14 cellular contexts compared by ENCODE assay signal in the genomic region with DNA sequence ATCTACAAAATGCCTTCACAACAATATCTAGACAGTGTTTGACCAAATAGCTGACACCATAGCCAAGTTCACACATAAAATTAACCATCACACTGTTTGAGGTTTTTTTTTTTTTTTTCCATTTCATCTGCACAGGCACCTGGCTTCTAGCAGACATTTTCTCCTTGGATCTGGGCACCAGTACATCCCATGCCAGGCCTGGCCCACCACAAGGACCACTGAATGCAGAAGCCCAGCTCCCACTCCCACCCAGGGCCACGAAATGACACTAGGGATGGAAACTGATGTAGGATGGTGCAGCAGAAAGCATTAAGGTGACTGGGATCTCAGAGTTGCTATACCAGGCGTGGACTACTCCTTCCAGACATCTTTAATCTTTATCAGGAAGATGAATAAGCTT. TPM values are rescaled to one million over a fixed set of nuclear protein-coding genes. Genes with fewer than 3 reads are reported as not detected.
A peak's percentile ranks its signal among the peaks of the same experiment; 100 is the strongest.
DNase-seq lines count a peak whose midpoint lies in the region; ATAC-seq and TF ChIP-seq lines count a peak whose summit lies in the region.
"Had no signal": no experiment of that assay in that cellular context is flagged by ENCODE, and none has a peak within 500 bp of the region (broad histone marks: within the 10 kb centered on the region; RNA-seq: fewer than 3 reads in every experiment).

No MANE protein-coding gene starts in this region.

- H3K4ac ChIP-seq in mesenchymal stem cell (ENCODE audit: low read depth in 1 of 2, low read length in 2 of 2) = peak overlapping the region in 1 of 2 experiments; percentile 47

- H3K9ac ChIP-seq in BLaER1 (no peak overlapping the region), mesenchymal stem cell (ENCODE audit: low read length) (peak overlapping the region; percentile 4)

- no peak overlapping the region for H3K4me3 Mint-ChIP-seq in activated B cell treated with CpG ODN at 0.5 μM for 24 hours
- H3K4me3 Mint-ChIP-seq: CD8-positive, alpha-beta memory T cell had no signal

- no peaks in the 10 kb centered on the region for H3K79me1 ChIP-seq in mesenchymal stem cell (replicated peaks; ENCODE audit: low read length, poor library complexity, severe bottlenecking)

- H3K27ac Mint-ChIP-seq in activated B cell treated with CpG ODN at 0.5 μM for 24 hours = peak overlapping the region; percentile 96

- CTCF ChIA-PET in A673 (lab: Charles Lee) (no interaction called here), activated B cell treated with CpG ODN at 0.5 μM for 24 hours (lab: Charles Lee) (interaction anchor here (1.0 to 3.4 kb wide), 6 partner anchors 12 to 38 kb away, joined by 3 to 17 read pairs (median 4); partner anchors contain the start of genes TMSB10 and TRABD2A)

- no peaks in the 10 kb centered on the region for H3K36me3 Mint-ChIP-seq in activated B cell treated with CpG ODN at 0.5 μM for 24 hours (ENCODE audit: low read depth)
- H3K36me3 Mint-ChIP-seq: CD8-positive, alpha-beta memory T cell had no signal

- no peaks in the 10 kb centered on the region for H3K27me3 Mint-ChIP-seq in activated B cell treated with CpG ODN at 0.5 μM for 24 hours
- H3K27me3 Mint-ChIP-seq: CD8-positive, alpha-beta memory T cell had no signal

- H3K9me3 Mint-ChIP-seq in activated B cell treated with CpG ODN at 0.5 μM for 24 hours = no peaks in the 10 kb centered on the region
- H3K9me3 Mint-ChIP-seq: CD8-positive, alpha-beta memory T cell had no signal

- no peak for TF ChIP-seq POLR2A in ovary (IDR thresholded peaks at IDR 0.05)

- POLR2A ChIA-PET in A673 (lab: Charles Lee; ENCODE audit: low non-redundant PET) = no interaction called here
- POLR2A ChIA-PET in activated B cell treated with CpG ODN at 0.5 μM for 24 hours (lab: Charles Lee) = interaction anchor here (0.6 to 9.3 kb wide), 9 partner anchors 12 to 409 kb away, joined by 4 to 326 read pairs (median 20); partner anchors contain the start of genes TMSB10 and TRABD2A

- H2AFZ ChIP-seq in mesenchymal stem cell (ENCODE audit: low read depth, low read length) = no peak overlapping the region

- DNase-seq in A673 (ENCODE audit: low spot score) = no peak
- DNase-seq in activated B cell treated with CpG ODN at 0.5 μM for 24 hours = no peak
- no peak for DNase-seq in mesenchymal stem cell
- no peak for DNase-seq in OCI-M2 (lab: John Stamatoyannopoulos, UW; ENCODE audit: unreplicated experiment)
- no peak for DNase-seq in ovary
- no peak for DNase-seq in middle frontal gyrus (ENCODE audit: extremely low spot score, low spot score)
- DNase-seq: amygdala; CD8-positive, alpha-beta memory T cell; H7; NCI-H1694 treated with DMSO at 0.1 percent for 48 hours; NCI-H510A; PC-3; WERI-Rb-1 had no signal

- TF ChIP-seq EP300 in ovary (IDR thresholded peaks at IDR 0.05) = no peak

- intact Hi-C loops in A673 (cut with micrococcal nuclease; ENCODE audit: unreplicated experiment) (no loop called here), activated B cell treated with CpG ODN at 0.5 μM for 24 hours (cut with micrococcal nuclease) (no loop called here), ovary (cut with DNase I) (no loop called here)

- H3K9me3 ChIP-seq in A673 (ENCODE audit: low read depth, low read length, poor library complexity, severe bottlenecking) (no peaks in the 10 kb centered on the region), BLaER1 (peaks cover 9% of the 10 kb centered on the region; the same call in 1 of the 2 replicates), mesenchymal stem cell (ENCODE audit: control insufficient read depth, low read length) (no peaks in the 10 kb centered on the region), ovary (no peaks in the 10 kb centered on the region)

- H3K4me3 ChIP-seq in A673 (ENCODE audit: low read depth, low read length, poor library complexity, severe bottlenecking) (no peak overlapping the region), BLaER1 (no peak overlapping the region), mesenchymal stem cell (ENCODE audit: insufficient read depth in 1 of 2, low read depth in 1 of 2, low read length in 2 of 2) (no peak overlapping the region), ovary (no peak overlapping the region)

- no peaks in the 10 kb centered on the region for H4K20me1 ChIP-seq in BLaER1

- H3K36me3 ChIP-seq in A673 (ENCODE audit: insufficient read depth, low read length, poor library complexity, severe bottlenecking) (no peaks in the 10 kb centered on the region), BLaER1 (no peaks in the 10 kb centered on the region), mesenchymal stem cell (ENCODE audit: control insufficient read depth in 1 of 2, insufficient read depth in 2 of 2, low read depth in 1 of 2, low read length in 2 of 2) (no peaks in the 10 kb centered on the region), ovary (no peaks in the 10 kb centered on the region)
- H3K36me3 ChIP-seq: WERI-Rb-1 had no signal

- no peak overlapping the region for H3K23ac ChIP-seq in mesenchymal stem cell (ENCODE audit: low read length in 2 of 2)

- H2BK120ac ChIP-seq in mesenchymal stem cell (ENCODE audit: low read depth, low read length) = no peak overlapping the region

- peak overlapping the region; percentile 43 for H2AK5ac ChIP-seq in mesenchymal stem cell (ENCODE audit: low read length, severe bottlenecking)

- H3K4me2 ChIP-seq in BLaER1 = peak overlapping the region; percentile 79
- no peak overlapping the region for H3K4me2 ChIP-seq in mesenchymal stem cell (ENCODE audit: low read length, poor library complexity, severe bottlenecking)

- BruUV-seq in A673 (replicated peaks; lab: Mats Ljungman, UMichigan) = no TSS peak

- H3K27me3 ChIP-seq in A673 (replicated peaks; ENCODE audit: insufficient read depth, low read depth, low read length, poor library complexity) = no peaks in the 10 kb centered on the region
- H3K27me3 ChIP-seq in BLaER1 = no peaks in the 10 kb centered on the region
- H3K27me3 ChIP-seq in mesenchymal stem cell (ENCODE audit: control insufficient read depth in 1 of 2, insufficient read depth in 1 of 2, low read length in 2 of 2) = no peaks in the 10 kb centered on the region
- H3K27me3 ChIP-seq in ovary = no peaks in the 10 kb centered on the region

- no peak for TF ChIP-seq CTCF in A673 (conservative IDR thresholded peaks at IDR 0.05; ENCODE audit: low read depth, low read length)
- TF ChIP-seq CTCF in activated B cell treated with CpG ODN at 0.5 μM for 24 hours (IDR thresholded peaks at IDR 0.05) = no peak
- no peak for TF ChIP-seq CTCF in ovary (IDR thresholded peaks at IDR 0.05)

- H3K4me1 ChIP-seq in A673 (ENCODE audit: insufficient read depth, low read length, poor library complexity, severe bottlenecking) (peaks cover 16% of the 10 kb centered on the region), BLaER1 (peaks cover 32% of the 10 kb centered on the region), mesenchymal stem cell (ENCODE audit: control insufficient read depth, insufficient read depth, low read depth, low read length) (peaks cover 4% of the 10 kb centered on the region), ovary (ENCODE audit: insufficient read depth) (peaks cover 4% of the 10 kb centered on the region)

- H4K91ac ChIP-seq in mesenchymal stem cell (ENCODE audit: low read length) = peak overlapping the region; percentile 43

- H2BK12ac ChIP-seq in mesenchymal stem cell (ENCODE audit: low read length in 2 of 2) = peak overlapping the region in 1 of 2 experiments; percentile 81

- no peak overlapping the region for H2BK5ac ChIP-seq in mesenchymal stem cell (ENCODE audit: low read depth, low read length, poor library complexity, severe bottlenecking)

- H4K8ac ChIP-seq in mesenchymal stem cell (ENCODE audit: low read length) = peak overlapping the region; percentile 7

- peak overlapping the region; percentile 67 to 84 for H3K18ac ChIP-seq in mesenchymal stem cell (ENCODE audit: low read depth in 1 of 2, low read length in 2 of 2)

- WGBS in mesenchymal stem cell = no CpG with 5 or more reads among the region's 2 CpGs
- 87 to 91% (median 90%) methylated on average over 2 of the region's 2 CpGs for WGBS in ovary, 3 donors

- H3K27ac ChIP-seq in A673 (ENCODE audit: low read depth, low read length, poor library complexity, severe bottlenecking) (peak overlapping the region; percentile 93), BLaER1 (peak overlapping the region; percentile 83; the same call in 1 of the 2 replicates), mesenchymal stem cell (ENCODE audit: low read length, poor library complexity, severe bottlenecking) (no peak overlapping the region), ovary (no peak overlapping the region)
- H3K27ac ChIP-seq: WERI-Rb-1 had no signal

- no peak overlapping the region for H2BK15ac ChIP-seq in mesenchymal stem cell (ENCODE audit: low read depth, poor library complexity, severe bottlenecking)

- ATAC-seq in activated B cell treated with CpG ODN at 0.5 μM for 24 hours (ENCODE audit: low read depth) = no peak
- ATAC-seq: PC-3 had no signal

- peaks cover 48% of the 10 kb centered on the region for H3K4me1 Mint-ChIP-seq in activated B cell treated with CpG ODN at 0.5 μM for 24 hours

- H3K14ac ChIP-seq in mesenchymal stem cell (ENCODE audit: low read length in 2 of 2) = peak overlapping the region in 1 of 2 experiments; percentile 4

RNA-seq across cellular contexts. Expression of gene TMSB10, which starts 13.0 kb away (rescaled TPM):
- 2,146 and 2,488 TPM in 2 replicates for total RNA-seq in A673 (2021)
- 925 and 1,069 TPM in 2 replicates for total RNA-seq in activated B cell treated with CpG ODN at 0.5 μM for 24 hours
- polyA plus RNA-seq in mesenchymal stem cell (2013, experiment 1 of 2) = 4,228 TPM
- 4,226 TPM for polyA plus RNA-seq in mesenchymal stem cell (2013, experiment 2 of 2)
- 1,000 to 10,000 TPM; 1,247 to 5,558 (median 2,420) TPM for total RNA-seq in ovary
- polyA plus RNA-seq in ovary = 1,000 to 10,000 TPM; 3,855 to 4,037 TPM

RNA-seq across cellular contexts. Expression of gene TRABD2A, which starts 37.5 kb away (rescaled TPM):
- total RNA-seq in A673 (2021) (0.46 and 0.67 TPM in 2 replicates), activated B cell treated with CpG ODN at 0.5 μM for 24 hours (3.4 and 4.5 TPM in 2 replicates), ovary (10 to 100 TPM; 12.2 to 71.0 (median 24.3) TPM)
- 6.6 TPM for polyA plus RNA-seq in mesenchymal stem cell (2013, experiment 1 of 2)
- polyA plus RNA-seq in mesenchymal stem cell (2013, experiment 2 of 2) = 6.3 TPM
- polyA plus RNA-seq in ovary = 10 to 100 TPM; 33.3 to 35.7 TPM

RNA-seq across cellular contexts. Expression of gene KCMF1, which starts 52.5 kb away (rescaled TPM):
- total RNA-seq in A673 (2021) (108 and 110 TPM in 2 replicates), activated B cell treated with CpG ODN at 0.5 μM for 24 hours (77.1 and 96.6 TPM in 2 replicates), ovary (10 to 100 TPM; 21.9 to 58.7 (median 53.5) TPM)
- polyA plus RNA-seq in mesenchymal stem cell (2013, experiment 1 of 2) = 33.7 TPM
- 36.1 TPM for polyA plus RNA-seq in mesenchymal stem cell (2013, experiment 2 of 2)
- polyA plus RNA-seq in ovary = 10 to 100 TPM; 28.5 to 50.7 TPM

Comparison
In these comparisons a context has a peak if more than half of its experiments do, and no peak if none do; other contexts are left out.
1. H3K27ac ChIP-seq: peak in A673 (single experiment) and BLaER1 (single experiment); none in mesenchymal stem cell (single experiment) and ovary (0 of 2).